ENCODE assay signal across 7 cellular contexts in the genomic region with DNA sequence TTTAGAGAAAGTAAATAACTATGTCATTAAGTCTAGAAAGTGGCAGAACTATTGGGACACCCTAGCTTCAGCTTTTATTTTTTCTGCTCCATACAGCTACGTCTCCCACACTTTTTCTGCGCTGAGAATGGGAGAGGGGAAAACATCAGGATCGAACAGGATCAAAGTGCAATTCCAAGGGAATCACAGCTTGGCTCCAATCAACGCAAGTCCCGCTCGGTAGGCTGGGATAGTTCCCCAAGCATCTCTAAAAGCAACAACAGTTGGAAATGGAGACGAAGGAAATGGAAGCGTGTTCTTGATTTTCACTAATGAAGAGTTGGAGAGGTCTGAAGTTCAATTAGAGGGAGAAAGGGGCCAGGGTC. TPM values are rescaled to one million over a fixed set of nuclear protein-coding genes. Genes with fewer than 3 reads are reported as not detected.
DNase-seq lines count a peak whose midpoint lies in the region; ATAC-seq and TF ChIP-seq lines count a peak whose summit lies in the region.

No MANE protein-coding gene starts in this region.

- H3K27ac ChIP-seq in stomach = peak overlapping the region; percentile 85 to 97 (median 95)

- peaks cover 13% of the 10 kb centered on the region for H3K4me1 Mint-ChIP-seq in activated naive CD8-positive, alpha-beta T cell (ENCODE audit: low read depth)

- H3K27me3 Mint-ChIP-seq in activated naive CD8-positive, alpha-beta T cell = no peaks in the 10 kb centered on the region

- peak overlapping the region; percentile 83 for H3K4me3 ChIP-seq in iPS-18c (ENCODE audit: insufficient read depth, low read depth, low read length)
- peak overlapping the region; percentile 74 to 98 (median 92) for H3K4me3 ChIP-seq in stomach

- no peak for DNase-seq in stomach

- H3K36me3 ChIP-seq in stomach = peaks cover 0 to 9% (median 7%) of the 10 kb centered on the region in 4 donors

- no peaks in the 10 kb centered on the region for H3K36me3 Mint-ChIP-seq in activated naive CD8-positive, alpha-beta T cell

- ATAC-seq in HG02973 (IDR thresholded peaks at IDR 0.05; ENCODE audit: unreplicated experiment) = peak; percentile 11
- ATAC-seq in HG03432 (IDR thresholded peaks at IDR 0.05; ENCODE audit: unreplicated experiment) = no peak
- no peak for ATAC-seq in GM19351 (IDR thresholded peaks at IDR 0.05; ENCODE audit: unreplicated experiment)
- no peak for ATAC-seq in GM18907 (IDR thresholded peaks at IDR 0.05; ENCODE audit: unreplicated experiment)

- H3K4me1 ChIP-seq in stomach = peaks cover 0 to 19% (median 13%) of the 10 kb centered on the region in 4 donors

- 2 to 5% (median 3%) methylated on average over 8 of the region's 8 CpGs for WGBS in stomach, 5 donors

- no peaks in the 10 kb centered on the region for H3K27me3 ChIP-seq in stomach

- H3K27ac Mint-ChIP-seq in activated naive CD8-positive, alpha-beta T cell = peak overlapping the region; percentile 96

- H3K9me3 Mint-ChIP-seq in activated naive CD8-positive, alpha-beta T cell (ENCODE audit: low read depth) = no peaks in the 10 kb centered on the region

- intact Hi-C loops in stomach (cut with DNase I; ENCODE audit: low total_unique reads) = no loop called here

- H3K9me3 ChIP-seq in iPS-18c (ENCODE audit: control insufficient read depth, insufficient read depth, low read length) = no peaks in the 10 kb centered on the region
- no peaks in the 10 kb centered on the region for H3K9me3 ChIP-seq in stomach

- H3K4me3 Mint-ChIP-seq in activated naive CD8-positive, alpha-beta T cell = peak overlapping the region; percentile 96

- TF ChIP-seq EP300 in stomach (IDR thresholded peaks at IDR 0.05) = no peak

- TF ChIP-seq CTCF in stomach (IDR thresholded peaks at IDR 0.05) = no peak

- TF ChIP-seq POLR2A in stomach (IDR thresholded peaks at IDR 0.05) = no peak

RNA-seq across cellular contexts. Expression of a gene that starts 0.5 kb away (rescaled TPM):
- total RNA-seq in stomach = 10 to 100 TPM in 4 of 5 donors, not detected in 1; 20.1 to 52.7 (median 36.7) TPM
- 10 to 100 TPM; 39.8 to 71.0 (median 46.1) TPM for polyA plus RNA-seq in stomach

RNA-seq across cellular contexts. Expression of a gene that starts 24.1 kb away (rescaled TPM):
- 100 to 1,000 TPM in 3 of 5 donors, 10 to 100 TPM in 2; 34.4 to 401 (median 134) TPM for total RNA-seq in stomach
- 100 to 1,000 TPM; 107 to 443 (median 165) TPM for polyA plus RNA-seq in stomach

RNA-seq across cellular contexts. Expression of a gene that starts 33.7 kb away (rescaled TPM):
- 10 to 100 TPM; 29.0 to 84.6 (median 36.2) TPM for total RNA-seq in stomach
- polyA plus RNA-seq in stomach = 10 to 100 TPM; 61.1 to 85.2 (median 67.6) TPM

RNA-seq across cellular contexts. Expression of a gene that starts 43.4 kb away (rescaled TPM):
- total RNA-seq in stomach = 10 to 100 TPM in 3 of 5 donors, 1 to 10 TPM in 2; 4.1 to 80.0 (median 29.0) TPM
- polyA plus RNA-seq in stomach = 10 to 100 TPM; 12.4 to 27.3 (median 18.6) TPM

RNA-seq across cellular contexts. Expression of a gene that starts 46.5 kb away (rescaled TPM):
- 10 to 100 TPM; 18.1 to 62.0 (median 34.5) TPM for total RNA-seq in stomach
- polyA plus RNA-seq in stomach = 10 to 100 TPM; 35.2 to 52.1 (median 47.5) TPM
